Comparison of ENCODE assay signal across 19 cellular contexts in genomic region chr18:8507881-8508280, GRCh38.
DNase-seq lines count a peak whose midpoint lies in the region; ATAC-seq and TF ChIP-seq lines count a peak whose summit lies in the region.
"Had no signal": no experiment of that assay in that cellular context is flagged by ENCODE, and none has a peak within 500 bp of the region (broad histone marks: within the 10 kb centered on the region; RNA-seq: fewer than 3 reads in every experiment).

No MANE protein-coding gene starts in this region.

- no peak overlapping the region for H3K4me3 Mint-ChIP-seq in T-cell
- H3K4me3 Mint-ChIP-seq: H9, HFFc6 had no signal

- H3K36me3 Mint-ChIP-seq in T-cell = no peaks in the 10 kb centered on the region

- H3K27ac ChIP-seq in esophagus squamous epithelium = no peak overlapping the region
- H3K27ac ChIP-seq: RWPE1, SK-N-MC had no signal

- DNase-seq in GM04504 (ENCODE audit: low read depth) (peak; percentile 15), amniotic stem cell (lab: John Stamatoyannopoulos, UW) (peak; percentile 6), fibroblast of peridontal ligament (ENCODE audit: extremely low read depth) (peak; percentile 55), left lobe of liver (ENCODE audit: low spot score) (no peak), erythroblast (lab: John Stamatoyannopoulos, UW) (no peak), T-cell (no peak), esophagus squamous epithelium (lab: John Stamatoyannopoulos, UW) (no peak)
- DNase-seq: H9, HFFc6, KG1, NCI-H1092, NCI-H1436, NCI-H187 treated with DMSO at 0.1 percent for 48 hours, NCI-H2227 treated with DMSO at 0.1 percent for 48 hours, NCI-H510A treated with DMSO at 0.1 percent for 48 hours, NCI-H748 treated with DMSO at 0.1 percent for 48 hours, SHP77 treated with DMSO at 0.1 percent for 48 hours had no signal

- no peaks in the 10 kb centered on the region for H3K9me3 ChIP-seq in esophagus squamous epithelium

- 46 to 58% methylated on average over 4 of the region's 4 CpGs for WGBS in esophagus squamous epithelium, 2 donors

- H3K27me3 ChIP-seq in esophagus squamous epithelium = peaks cover 0 to 21% (median 0%) of the 10 kb centered on the region in 4 donors

- H3K27ac Mint-ChIP-seq in T-cell = no peak overlapping the region
- H3K27ac Mint-ChIP-seq: H9, HFFc6 had no signal

- H3K36me3 ChIP-seq in esophagus squamous epithelium = no peaks in the 10 kb centered on the region

- POLR2A ChIA-PET in T-cell (lab: Charles Lee) = no interaction called here

- ATAC-seq in left lobe of liver = no peak
- no peak for ATAC-seq in T-cell (replicated peaks in 1 of 4)

- no peaks in the 10 kb centered on the region for H3K9me3 Mint-ChIP-seq in T-cell
- H3K9me3 Mint-ChIP-seq: H9, HFFc6 had no signal

- CTCF ChIA-PET in T-cell (lab: Charles Lee) = no interaction called here

- intact Hi-C loops in esophagus squamous epithelium (cut with DNase I) = no loop called here

- no peak overlapping the region for H3K4me3 ChIP-seq in esophagus squamous epithelium
- H3K4me3 ChIP-seq: SK-N-MC had no signal

- TF ChIP-seq POLR2A in erythroblast (IDR thresholded peaks at IDR 0.05; ENCODE audit: low read length) (no peak), esophagus squamous epithelium (IDR thresholded peaks at IDR 0.05) (no peak)

- no peak for TF ChIP-seq CTCF in esophagus squamous epithelium (IDR thresholded peaks at IDR 0.05)

- peaks cover 0 to 11% of the 10 kb centered on the region in 2 donors for H3K27me3 Mint-ChIP-seq in T-cell

- H3K4me1 Mint-ChIP-seq in T-cell = no peaks in the 10 kb centered on the region
- H3K4me1 Mint-ChIP-seq: H9 had no signal

- no peaks in the 10 kb centered on the region for H3K4me1 ChIP-seq in esophagus squamous epithelium

Comparison
In these comparisons a context has a peak if more than half of its experiments do, and no peak if none do; other contexts are left out.
1. DNase-seq: peak in GM04504 (single experiment), amniotic stem cell (single experiment) and fibroblast of peridontal ligament (single experiment); none in left lobe of liver (single experiment), erythroblast (0 of 2), T-cell (0 of 34) and esophagus squamous epithelium (single experiment).